2 cellular contexts compared by ENCODE assay signal in the genomic region with DNA sequence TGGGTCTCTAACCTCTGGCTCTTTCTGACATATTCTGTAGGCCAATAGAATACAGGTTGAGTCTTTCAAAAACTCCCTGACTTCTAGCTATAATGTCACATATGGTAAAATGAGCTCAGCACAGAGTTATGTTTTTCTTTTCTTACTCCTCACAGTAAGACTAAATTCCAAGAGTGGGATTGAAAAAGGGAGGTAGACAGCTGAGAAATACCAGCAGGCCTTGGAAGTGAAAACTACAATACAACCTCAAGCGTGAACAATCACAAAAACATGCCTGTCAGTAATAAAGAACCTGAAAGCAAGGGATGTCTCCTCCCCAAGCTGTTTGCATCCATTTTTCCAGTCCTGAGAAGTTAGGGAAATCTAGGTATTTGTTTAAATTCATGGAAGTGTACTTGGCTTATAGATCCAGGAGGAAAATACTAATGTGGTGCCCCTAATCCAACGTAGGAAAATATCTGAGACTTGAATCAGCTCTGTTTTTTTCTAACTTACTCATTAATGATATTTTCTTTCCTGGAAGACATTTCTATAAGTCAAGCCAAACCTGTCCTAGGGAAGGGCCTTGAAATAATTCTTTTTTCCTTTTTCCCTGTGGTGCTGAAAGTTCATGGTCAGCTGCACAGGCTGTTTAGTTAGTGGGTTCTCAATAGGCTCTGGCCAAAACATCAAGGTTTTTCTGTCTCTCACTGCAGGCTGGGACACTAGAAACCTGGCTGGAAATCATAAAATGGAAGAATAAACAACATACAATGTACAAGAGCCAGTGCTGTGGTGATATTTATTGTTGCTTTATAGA.
TF ChIP-seq lines count a peak whose summit lies in the region.

No MANE protein-coding gene starts in this region.

TF ChIP-seq in SK-N-SH treated with all-trans-retinoic acid at 6 μM for 48 hours, 23 proteins besides CTCF, POLR2A, EP300 and RAD21:
- TF ChIP-seq ZNF70 (CRISPR knock-in tag; IDR thresholded peaks at IDR 0.05) (no peak), PPARA (CRISPR knock-in tag; IDR thresholded peaks at IDR 0.05; ENCODE audit: borderline replicate concordance) (no peak), ISL1 (CRISPR knock-in tag; IDR thresholded peaks at IDR 0.05) (peak; percentile 40), ARNTL (CRISPR knock-in tag; IDR thresholded peaks at IDR 0.05; ENCODE audit: borderline replicate concordance, low read depth) (no peak), OSR1 (CRISPR knock-in tag; IDR thresholded peaks at IDR 0.05) (no peak)
- TF ChIP-seq, protein P1, sequence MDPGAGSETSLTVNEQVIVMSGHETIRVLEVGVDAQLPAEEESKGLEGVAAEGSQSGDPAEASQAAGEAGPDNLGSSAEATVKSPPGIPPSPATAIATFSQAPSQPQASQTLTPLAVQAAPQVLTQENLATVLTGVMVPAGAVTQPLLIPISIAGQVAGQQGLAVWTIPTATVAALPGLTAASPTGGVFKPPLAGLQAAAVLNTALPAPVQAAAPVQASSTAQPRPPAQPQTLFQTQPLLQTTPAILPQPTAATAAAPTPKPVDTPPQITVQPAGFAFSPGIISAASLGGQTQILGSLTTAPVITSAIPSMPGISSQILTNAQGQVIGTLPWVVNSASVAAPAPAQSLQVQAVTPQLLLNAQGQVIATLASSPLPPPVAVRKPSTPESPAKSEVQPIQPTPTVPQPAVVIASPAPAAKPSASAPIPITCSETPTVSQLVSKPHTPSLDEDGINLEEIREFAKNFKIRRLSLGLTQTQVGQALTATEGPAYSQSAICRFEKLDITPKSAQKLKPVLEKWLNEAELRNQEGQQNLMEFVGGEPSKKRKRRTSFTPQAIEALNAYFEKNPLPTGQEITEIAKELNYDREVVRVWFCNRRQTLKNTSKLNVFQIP (CRISPR knock-in tag; IDR thresholded peaks at IDR 0.05; ENCODE audit: borderline replicate concordance, low read depth) = no peak
- TF ChIP-seq, protein P2, sequence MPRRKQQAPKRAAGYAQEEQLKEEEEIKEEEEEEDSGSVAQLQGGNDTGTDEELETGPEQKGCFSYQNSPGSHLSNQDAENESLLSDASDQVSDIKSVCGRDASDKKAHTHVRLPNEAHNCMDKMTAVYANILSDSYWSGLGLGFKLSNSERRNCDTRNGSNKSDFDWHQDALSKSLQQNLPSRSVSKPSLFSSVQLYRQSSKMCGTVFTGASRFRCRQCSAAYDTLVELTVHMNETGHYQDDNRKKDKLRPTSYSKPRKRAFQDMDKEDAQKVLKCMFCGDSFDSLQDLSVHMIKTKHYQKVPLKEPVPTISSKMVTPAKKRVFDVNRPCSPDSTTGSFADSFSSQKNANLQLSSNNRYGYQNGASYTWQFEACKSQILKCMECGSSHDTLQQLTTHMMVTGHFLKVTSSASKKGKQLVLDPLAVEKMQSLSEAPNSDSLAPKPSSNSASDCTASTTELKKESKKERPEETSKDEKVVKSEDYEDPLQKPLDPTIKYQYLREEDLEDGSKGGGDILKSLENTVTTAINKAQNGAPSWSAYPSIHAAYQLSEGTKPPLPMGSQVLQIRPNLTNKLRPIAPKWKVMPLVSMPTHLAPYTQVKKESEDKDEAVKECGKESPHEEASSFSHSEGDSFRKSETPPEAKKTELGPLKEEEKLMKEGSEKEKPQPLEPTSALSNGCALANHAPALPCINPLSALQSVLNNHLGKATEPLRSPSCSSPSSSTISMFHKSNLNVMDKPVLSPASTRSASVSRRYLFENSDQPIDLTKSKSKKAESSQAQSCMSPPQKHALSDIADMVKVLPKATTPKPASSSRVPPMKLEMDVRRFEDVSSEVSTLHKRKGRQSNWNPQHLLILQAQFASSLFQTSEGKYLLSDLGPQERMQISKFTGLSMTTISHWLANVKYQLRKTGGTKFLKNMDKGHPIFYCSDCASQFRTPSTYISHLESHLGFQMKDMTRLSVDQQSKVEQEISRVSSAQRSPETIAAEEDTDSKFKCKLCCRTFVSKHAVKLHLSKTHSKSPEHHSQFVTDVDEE (CRISPR knock-in tag; IDR thresholded peaks at IDR 0.05) = no peak

TF ChIP-seq in H1, 55 proteins besides CTCF, POLR2A, EP300 and RAD21:
- TF ChIP-seq SRF (IDR thresholded peaks at IDR 0.05; ENCODE audit: low read depth, low read length) (no peak), SIN3A (conservative IDR thresholded peaks at IDR 0.05 in 1 of 2, IDR thresholded peaks at IDR 0.05 in 1 of 2; ENCODE audit: low read depth in 1 of 2, low read length in 2 of 2) (no peak), SAP30 (IDR thresholded peaks at IDR 0.05; ENCODE audit: insufficient read depth, insufficient replicate concordance, low read length) (no peak), PHF8 (conservative IDR thresholded peaks at IDR 0.05; ENCODE audit: low read depth, low read length) (no peak), KDM1A (IDR thresholded peaks at IDR 0.05; ENCODE audit: borderline replicate concordance, low read length) (no peak), CEBPB (IDR thresholded peaks at IDR 0.05; ENCODE audit: low read depth, low read length) (no peak)
